ENCODE assay signal across 9 cellular contexts in genomic region chr14:25150934-25151790, GRCh38.
DNase-seq lines count a peak whose midpoint lies in the region; ATAC-seq, FAIRE-seq and TF ChIP-seq lines count a peak whose summit lies in the region.
"Had no signal": no experiment of that assay in that cellular context is flagged by ENCODE, and none has a peak within 500 bp of the region (broad histone marks: within the 10 kb centered on the region; RNA-seq: fewer than 3 reads in every experiment).

No MANE protein-coding gene starts in this region.

- H3K4me1 Mint-ChIP-seq in astrocyte (ENCODE audit: low read depth, unreplicated experiment), result peaks cover 17% of the 10 kb centered on the region

- peak overlapping the region; percentile 81 for H3K27ac Mint-ChIP-seq in astrocyte (ENCODE audit: unreplicated experiment)

- H3K27me3 Mint-ChIP-seq in astrocyte (ENCODE audit: low read depth, unreplicated experiment), result peaks cover 3% of the 10 kb centered on the region

- DNase-seq in COR-L47 (lab: John Stamatoyannopoulos, UW) (peak; percentile 53), HFF-Myc (ENCODE audit: extremely low read depth, low read depth) (peak; percentile 46), NCI-H2227 (lab: John Stamatoyannopoulos, UW; ENCODE audit: unreplicated experiment) (peak; percentile 60), astrocyte (ENCODE audit: low read depth) (peak; percentile 74), vagina (ENCODE audit: extremely low spot score in 2 of 2) (no peak)
- DNase-seq: left cardiac atrium had no signal

- TF ChIP-seq CTCF in HFF-Myc (IDR thresholded peaks at IDR 0.05; ENCODE audit: low read depth, low read length, missing control alignments) (peak; percentile 59), astrocyte (IDR thresholded peaks at IDR 0.05; ENCODE audit: insufficient read depth, low read depth, low read length) (peak; percentile 79), vagina (IDR thresholded peaks at IDR 0.05) (peak; percentile 48 to 71 (median 62))

- TF ChIP-seq POLR2A in vagina (IDR thresholded peaks at IDR 0.05), result no peak

- H3K4me2 ChIP-seq in astrocyte (ENCODE audit: low read length), result peak overlapping the region; percentile 56

- H3K9ac ChIP-seq in astrocyte (ENCODE audit: low read length), result no peak overlapping the region

- no peaks in the 10 kb centered on the region for H3K36me3 ChIP-seq in astrocyte (ENCODE audit: insufficient read depth, low read length)
- no peaks in the 10 kb centered on the region for H3K36me3 ChIP-seq in vagina

- H3K4me3 ChIP-seq in HFF-Myc (replicated peaks; ENCODE audit: low read depth, low read length), result no peak overlapping the region
- no peak overlapping the region for H3K4me3 ChIP-seq in astrocyte (ENCODE audit: insufficient read depth, low read depth, low read length)
- H3K4me3 ChIP-seq in vagina, result no peak overlapping the region

- ATAC-seq in GM18517 (IDR thresholded peaks at IDR 0.05; ENCODE audit: unreplicated experiment), result no peak
- ATAC-seq in GM18502 (IDR thresholded peaks at IDR 0.05; ENCODE audit: poor library complexity, unreplicated experiment), result no peak

- intact Hi-C loops in vagina (cut with DNase I), result loop anchor here (5.0 kb wide), 1 partner anchor 234 kb away; no protein-coding TSS in a partner anchor

- H3K9me3 ChIP-seq in astrocyte (ENCODE audit: insufficient read depth, low read depth, low read length), result no peaks in the 10 kb centered on the region
- H3K9me3 ChIP-seq in vagina, result no peaks in the 10 kb centered on the region

- no peaks in the 10 kb centered on the region for H3K36me3 Mint-ChIP-seq in astrocyte (ENCODE audit: low read depth, unreplicated experiment)

- H3K9me3 Mint-ChIP-seq in astrocyte (ENCODE audit: unreplicated experiment), result no peaks in the 10 kb centered on the region

- FAIRE-seq in astrocyte (lab: Jason Lieb, UNC), result no peak
- FAIRE-seq in islet of Langerhans (lab: Jason Lieb, UNC), result peak; percentile 99

- no peak overlapping the region for H2AFZ ChIP-seq in astrocyte (ENCODE audit: low read depth, low read length)

- H3K27me3 ChIP-seq in astrocyte (ENCODE audit: insufficient read depth, low read length), result no peaks in the 10 kb centered on the region
- no peaks in the 10 kb centered on the region for H3K27me3 ChIP-seq in vagina

- no peak overlapping the region for H3K4me3 Mint-ChIP-seq in astrocyte (ENCODE audit: unreplicated experiment)

- peaks cover 11% of the 10 kb centered on the region for H3K4me1 ChIP-seq in astrocyte (ENCODE audit: insufficient read depth, low read length)
- H3K4me1 ChIP-seq in vagina, result no peaks in the 10 kb centered on the region

- H4K20me1 ChIP-seq in astrocyte (ENCODE audit: insufficient read depth, low read length), result no peaks in the 10 kb centered on the region

- H3K27ac ChIP-seq in astrocyte (ENCODE audit: low read depth, low read length), result no peak overlapping the region
- H3K27ac ChIP-seq in vagina, result no peak overlapping the region

- no peaks in the 10 kb centered on the region for H3K79me2 ChIP-seq in astrocyte (ENCODE audit: insufficient read depth, low read length)

Comparison
In these comparisons a context has a peak if more than half of its experiments do, and no peak if none do; other contexts are left out.
1. DNase-seq: peak in COR-L47 (single experiment), HFF-Myc (single experiment), NCI-H2227 (single experiment) and astrocyte (single experiment); none in vagina (0 of 2).
2. Peak in every context shown above with its lines, with median percentiles within 50 percentile points of each other: CTCF ChIP-seq.